1 cellular context compared by ENCODE assay signal in the genomic region with DNA sequence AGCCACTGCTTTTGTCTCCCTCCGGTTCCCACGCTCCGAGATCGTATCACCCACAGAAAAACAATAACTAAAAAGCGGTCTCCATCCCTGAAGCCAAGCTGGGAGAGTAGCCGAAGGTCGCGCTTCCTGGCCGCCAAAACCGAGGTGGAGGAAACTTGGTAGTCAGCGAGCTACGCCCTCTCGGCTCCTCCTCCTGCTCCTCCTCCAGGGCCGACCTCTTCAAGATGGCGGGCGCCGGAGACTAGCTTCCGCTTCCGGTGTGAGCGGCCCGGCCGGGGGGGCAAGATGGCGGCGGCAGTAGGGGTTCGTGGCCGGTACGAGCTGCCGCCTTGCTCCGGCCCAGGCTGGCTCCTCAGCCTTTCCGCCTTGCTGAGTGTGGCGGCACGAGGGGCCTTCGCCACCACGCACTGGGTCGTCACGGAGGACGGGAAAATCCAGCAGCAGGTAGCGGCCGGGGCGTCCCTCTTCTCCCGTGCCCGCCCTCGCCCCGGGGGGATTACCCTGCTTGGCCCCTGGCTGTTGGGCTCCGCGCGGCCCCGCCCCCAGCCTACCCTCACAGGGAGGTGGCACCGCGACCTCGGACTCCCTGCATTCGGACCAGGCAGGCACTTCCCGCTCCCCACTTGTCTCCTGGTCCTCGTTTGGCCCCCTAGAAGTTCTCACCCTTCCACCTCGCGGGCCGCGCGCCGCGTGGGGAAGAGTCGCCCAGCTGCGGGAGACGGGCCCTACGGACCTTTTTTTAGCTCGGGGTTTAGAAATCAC.
A peak's percentile ranks its signal among the peaks of the same experiment; 100 is the strongest.
TF ChIP-seq lines count a peak whose summit lies in the region.

A gene with protein sequence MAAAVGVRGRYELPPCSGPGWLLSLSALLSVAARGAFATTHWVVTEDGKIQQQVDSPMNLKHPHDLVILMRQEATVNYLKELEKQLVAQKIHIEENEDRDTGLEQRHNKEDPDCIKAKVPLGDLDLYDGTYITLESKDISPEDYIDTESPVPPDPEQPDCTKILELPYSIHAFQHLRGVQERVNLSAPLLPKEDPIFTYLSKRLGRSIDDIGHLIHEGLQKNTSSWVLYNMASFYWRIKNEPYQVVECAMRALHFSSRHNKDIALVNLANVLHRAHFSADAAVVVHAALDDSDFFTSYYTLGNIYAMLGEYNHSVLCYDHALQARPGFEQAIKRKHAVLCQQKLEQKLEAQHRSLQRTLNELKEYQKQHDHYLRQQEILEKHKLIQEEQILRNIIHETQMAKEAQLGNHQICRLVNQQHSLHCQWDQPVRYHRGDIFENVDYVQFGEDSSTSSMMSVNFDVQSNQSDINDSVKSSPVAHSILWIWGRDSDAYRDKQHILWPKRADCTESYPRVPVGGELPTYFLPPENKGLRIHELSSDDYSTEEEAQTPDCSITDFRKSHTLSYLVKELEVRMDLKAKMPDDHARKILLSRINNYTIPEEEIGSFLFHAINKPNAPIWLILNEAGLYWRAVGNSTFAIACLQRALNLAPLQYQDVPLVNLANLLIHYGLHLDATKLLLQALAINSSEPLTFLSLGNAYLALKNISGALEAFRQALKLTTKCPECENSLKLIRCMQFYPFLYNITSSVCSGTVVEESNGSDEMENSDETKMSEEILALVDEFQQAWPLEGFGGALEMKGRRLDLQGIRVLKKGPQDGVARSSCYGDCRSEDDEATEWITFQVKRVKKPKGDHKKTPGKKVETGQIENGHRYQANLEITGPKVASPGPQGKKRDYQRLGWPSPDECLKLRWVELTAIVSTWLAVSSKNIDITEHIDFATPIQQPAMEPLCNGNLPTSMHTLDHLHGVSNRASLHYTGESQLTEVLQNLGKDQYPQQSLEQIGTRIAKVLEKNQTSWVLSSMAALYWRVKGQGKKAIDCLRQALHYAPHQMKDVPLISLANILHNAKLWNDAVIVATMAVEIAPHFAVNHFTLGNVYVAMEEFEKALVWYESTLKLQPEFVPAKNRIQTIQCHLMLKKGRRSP (plus strand): TSS at position 251 of the 762 bp plus-strand sequence. CDS start 35 bp downstream, at position 286.

TF ChIP-seq in K562, 482 proteins besides CTCF, POLR2A, EP300 and RAD21 (continued from another document):
- TF ChIP-seq, protein P1, sequence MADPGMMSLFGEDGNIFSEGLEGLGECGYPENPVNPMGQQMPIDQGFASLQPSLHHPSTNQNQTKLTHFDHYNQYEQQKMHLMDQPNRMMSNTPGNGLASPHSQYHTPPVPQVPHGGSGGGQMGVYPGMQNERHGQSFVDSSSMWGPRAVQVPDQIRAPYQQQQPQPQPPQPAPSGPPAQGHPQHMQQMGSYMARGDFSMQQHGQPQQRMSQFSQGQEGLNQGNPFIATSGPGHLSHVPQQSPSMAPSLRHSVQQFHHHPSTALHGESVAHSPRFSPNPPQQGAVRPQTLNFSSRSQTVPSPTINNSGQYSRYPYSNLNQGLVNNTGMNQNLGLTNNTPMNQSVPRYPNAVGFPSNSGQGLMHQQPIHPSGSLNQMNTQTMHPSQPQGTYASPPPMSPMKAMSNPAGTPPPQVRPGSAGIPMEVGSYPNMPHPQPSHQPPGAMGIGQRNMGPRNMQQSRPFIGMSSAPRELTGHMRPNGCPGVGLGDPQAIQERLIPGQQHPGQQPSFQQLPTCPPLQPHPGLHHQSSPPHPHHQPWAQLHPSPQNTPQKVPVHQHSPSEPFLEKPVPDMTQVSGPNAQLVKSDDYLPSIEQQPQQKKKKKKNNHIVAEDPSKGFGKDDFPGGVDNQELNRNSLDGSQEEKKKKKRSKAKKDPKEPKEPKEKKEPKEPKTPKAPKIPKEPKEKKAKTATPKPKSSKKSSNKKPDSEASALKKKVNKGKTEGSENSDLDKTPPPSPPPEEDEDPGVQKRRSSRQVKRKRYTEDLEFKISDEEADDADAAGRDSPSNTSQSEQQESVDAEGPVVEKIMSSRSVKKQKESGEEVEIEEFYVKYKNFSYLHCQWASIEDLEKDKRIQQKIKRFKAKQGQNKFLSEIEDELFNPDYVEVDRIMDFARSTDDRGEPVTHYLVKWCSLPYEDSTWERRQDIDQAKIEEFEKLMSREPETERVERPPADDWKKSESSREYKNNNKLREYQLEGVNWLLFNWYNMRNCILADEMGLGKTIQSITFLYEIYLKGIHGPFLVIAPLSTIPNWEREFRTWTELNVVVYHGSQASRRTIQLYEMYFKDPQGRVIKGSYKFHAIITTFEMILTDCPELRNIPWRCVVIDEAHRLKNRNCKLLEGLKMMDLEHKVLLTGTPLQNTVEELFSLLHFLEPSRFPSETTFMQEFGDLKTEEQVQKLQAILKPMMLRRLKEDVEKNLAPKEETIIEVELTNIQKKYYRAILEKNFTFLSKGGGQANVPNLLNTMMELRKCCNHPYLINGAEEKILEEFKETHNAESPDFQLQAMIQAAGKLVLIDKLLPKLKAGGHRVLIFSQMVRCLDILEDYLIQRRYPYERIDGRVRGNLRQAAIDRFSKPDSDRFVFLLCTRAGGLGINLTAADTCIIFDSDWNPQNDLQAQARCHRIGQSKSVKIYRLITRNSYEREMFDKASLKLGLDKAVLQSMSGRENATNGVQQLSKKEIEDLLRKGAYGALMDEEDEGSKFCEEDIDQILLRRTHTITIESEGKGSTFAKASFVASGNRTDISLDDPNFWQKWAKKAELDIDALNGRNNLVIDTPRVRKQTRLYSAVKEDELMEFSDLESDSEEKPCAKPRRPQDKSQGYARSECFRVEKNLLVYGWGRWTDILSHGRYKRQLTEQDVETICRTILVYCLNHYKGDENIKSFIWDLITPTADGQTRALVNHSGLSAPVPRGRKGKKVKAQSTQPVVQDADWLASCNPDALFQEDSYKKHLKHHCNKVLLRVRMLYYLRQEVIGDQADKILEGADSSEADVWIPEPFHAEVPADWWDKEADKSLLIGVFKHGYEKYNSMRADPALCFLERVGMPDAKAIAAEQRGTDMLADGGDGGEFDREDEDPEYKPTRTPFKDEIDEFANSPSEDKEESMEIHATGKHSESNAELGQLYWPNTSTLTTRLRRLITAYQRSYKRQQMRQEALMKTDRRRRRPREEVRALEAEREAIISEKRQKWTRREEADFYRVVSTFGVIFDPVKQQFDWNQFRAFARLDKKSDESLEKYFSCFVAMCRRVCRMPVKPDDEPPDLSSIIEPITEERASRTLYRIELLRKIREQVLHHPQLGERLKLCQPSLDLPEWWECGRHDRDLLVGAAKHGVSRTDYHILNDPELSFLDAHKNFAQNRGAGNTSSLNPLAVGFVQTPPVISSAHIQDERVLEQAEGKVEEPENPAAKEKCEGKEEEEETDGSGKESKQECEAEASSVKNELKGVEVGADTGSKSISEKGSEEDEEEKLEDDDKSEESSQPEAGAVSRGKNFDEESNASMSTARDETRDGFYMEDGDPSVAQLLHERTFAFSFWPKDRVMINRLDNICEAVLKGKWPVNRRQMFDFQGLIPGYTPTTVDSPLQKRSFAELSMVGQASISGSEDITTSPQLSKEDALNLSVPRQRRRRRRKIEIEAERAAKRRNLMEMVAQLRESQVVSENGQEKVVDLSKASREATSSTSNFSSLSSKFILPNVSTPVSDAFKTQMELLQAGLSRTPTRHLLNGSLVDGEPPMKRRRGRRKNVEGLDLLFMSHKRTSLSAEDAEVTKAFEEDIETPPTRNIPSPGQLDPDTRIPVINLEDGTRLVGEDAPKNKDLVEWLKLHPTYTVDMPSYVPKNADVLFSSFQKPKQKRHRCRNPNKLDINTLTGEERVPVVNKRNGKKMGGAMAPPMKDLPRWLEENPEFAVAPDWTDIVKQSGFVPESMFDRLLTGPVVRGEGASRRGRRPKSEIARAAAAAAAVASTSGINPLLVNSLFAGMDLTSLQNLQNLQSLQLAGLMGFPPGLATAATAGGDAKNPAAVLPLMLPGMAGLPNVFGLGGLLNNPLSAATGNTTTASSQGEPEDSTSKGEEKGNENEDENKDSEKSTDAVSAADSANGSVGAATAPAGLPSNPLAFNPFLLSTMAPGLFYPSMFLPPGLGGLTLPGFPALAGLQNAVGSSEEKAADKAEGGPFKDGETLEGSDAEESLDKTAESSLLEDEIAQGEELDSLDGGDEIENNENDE (IDR thresholded peaks at IDR 0.05; ENCODE audit: low read depth, low read length): no peak
- TF ChIP-seq MYC (IDR thresholded peaks at IDR 0.05; ENCODE audit: low read depth, low read length) (peak; percentile 49; the same call in 1 of the 2 replicates), MYC (CRISPR knock-in tag; IDR thresholded peaks at IDR 0.05; ENCODE audit: borderline replicate concordance, low read depth) (peak; percentile 83; the same call in 1 of the 2 replicates), ERF (CRISPR knock-in tag; IDR thresholded peaks at IDR 0.05) (peak; percentile 90), ZSCAN32 (CRISPR knock-in tag; IDR thresholded peaks at IDR 0.05) (no peak)
